In the genomic region with DNA sequence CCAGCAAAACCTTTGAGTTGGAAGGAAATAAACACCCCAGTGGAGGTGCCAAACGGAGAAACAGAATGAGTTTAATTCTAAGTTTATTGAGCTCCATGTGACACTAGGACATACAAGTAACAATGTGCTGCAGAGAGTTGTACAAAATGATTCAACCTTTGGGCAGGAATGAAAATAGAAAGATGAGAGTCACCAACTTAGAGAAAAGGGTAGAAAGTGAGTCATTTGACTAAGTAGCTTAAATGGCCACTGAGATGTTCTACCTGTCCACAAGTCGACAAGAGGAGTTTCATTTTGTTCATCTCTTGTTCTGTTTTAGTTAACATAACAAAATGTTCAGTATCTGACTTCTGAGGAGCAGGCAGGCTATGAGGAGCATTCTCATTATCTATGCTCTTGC, we compare ENCODE assay signal across 29 cellular contexts.
A peak's percentile ranks its signal among the peaks of the same experiment; 100 is the strongest.
DNase-seq lines count a peak whose midpoint lies in the region; ATAC-seq, FAIRE-seq and TF ChIP-seq lines count a peak whose summit lies in the region.
"Had no signal": no experiment of that assay in that cellular context is flagged by ENCODE, and none has a peak within 500 bp of the region (broad histone marks: within the 10 kb centered on the region; RNA-seq: fewer than 3 reads in every experiment).

No MANE protein-coding gene starts in this region.

- H3K4me1 ChIP-seq in GM23248 (ENCODE audit: insufficient read depth) (peaks cover 30% of the 10 kb centered on the region), GM12878 (ENCODE audit: control insufficient read depth, insufficient read depth, low read length) (no peaks in the 10 kb centered on the region), neural progenitor cell (peaks cover 29% of the 10 kb centered on the region)
- H3K4me1 ChIP-seq: heart right ventricle, lower lobe of right lung, parathyroid adenoma, upper lobe of left lung had no signal

- TF ChIP-seq RAD21 in GM12878 (IDR thresholded peaks at IDR 0.05; ENCODE audit: insufficient read depth, low read depth, low read length), result no peak

- TF ChIP-seq CTCF in GM12878 (IDR thresholded peaks at IDR 0.05 in 2 of 3, conservative IDR thresholded peaks at IDR 0.05 in 1 of 3; ENCODE audit: control insufficient read depth in 2 of 3, extremely low read depth in 1 of 3, insufficient read depth in 1 of 3, low read depth in 3 of 3, low read length in 3 of 3) (no peak), neural progenitor cell (IDR thresholded peaks at IDR 0.05) (no peak)

- no peak for TF ChIP-seq EP300 in GM12878 (IDR thresholded peaks at IDR 0.05; ENCODE audit: borderline replicate concordance in 1 of 2, control insufficient read depth in 1 of 2, low read depth in 2 of 2, low read length in 2 of 2)

- SMC1A ChIA-PET in GM12878 (lab: Charles Lee; ENCODE audit: uncharacterized antibody, unreplicated experiment), result no interaction called here

- WGBS in GM23248 (ENCODE audit: low coverage in 1 of 2, low lambda C conversion rate in 2 of 2, missing lambda C conversion rate in 2 of 2), 2 experiments, result 84 to 93% methylated on average over 2 of the region's 2 CpGs
- WGBS in GM12878 (ENCODE audit: insufficient coverage, insufficient replicate concordance, low lambda C conversion rate, missing lambda C conversion rate), result 25% methylated on average over 2 of the region's 2 CpGs

- peaks cover 20% of the 10 kb centered on the region for H3F3A ChIP-seq in GM23248 (ENCODE audit: insufficient read depth)
- H3F3A ChIP-seq in neural progenitor cell (ENCODE audit: low read depth), result peaks cover 28% of the 10 kb centered on the region

- H3K9ac ChIP-seq in GM23248 (no peak overlapping the region), GM12878 (ENCODE audit: control insufficient read depth, insufficient read depth, low read length) (no peak overlapping the region), neural progenitor cell (no peak overlapping the region)
- H3K9ac ChIP-seq: parathyroid adenoma had no signal

- H3K79me2 ChIP-seq in GM23248 (ENCODE audit: insufficient read depth) (no peaks in the 10 kb centered on the region), GM12878 (ENCODE audit: control insufficient read depth, insufficient read depth, low read length) (no peaks in the 10 kb centered on the region), neural progenitor cell (ENCODE audit: low read depth) (no peaks in the 10 kb centered on the region)
- H3K79me2 ChIP-seq: parathyroid adenoma had no signal

- intact Hi-C loops in GM12878 (cut with micrococcal nuclease; ENCODE audit: unreplicated experiment), result no loop called here

- DNase-seq in GM23248, result peak; percentile 53
- peak; percentile 20 for DNase-seq in HT1080 (ENCODE audit: low read depth)
- DNase-seq in GM12878 (ENCODE audit: low read depth, low spot score), result no peak
- DNase-seq in neural progenitor cell (ENCODE audit: low spot score), result no peak
- DNase-seq in NOMO-1 treated with DMSO at 0.1 percent for 48 hours (lab: John Stamatoyannopoulos, UW; ENCODE audit: unreplicated experiment), result no peak
- DNase-seq in GM19239 (ENCODE audit: insufficient read length, low spot score), result no peak
- DNase-seq in stimulated activated CD4-positive, alpha-beta T cell treated with anti-CD3 and anti-CD28 coated beads, Interleukin-4, amount 100 ng/mL, for 24 hours, result no peak
- DNase-seq: activated CD4-positive, alpha-beta memory T cell treated with anti-CD3 and anti-CD28 coated beads for 36 hours; activated naive CD8-positive, alpha-beta T cell treated with anti-CD3 and anti-CD28 coated beads for 36 hours; heart right ventricle; KBM-7; kidney glomerular epithelial cell; lower lobe of right lung; MM.1S; NCI-H2029 treated with DMSO at 0.1 percent for 48 hours; NCI-H2227 treated with DMSO at 0.1 percent for 48 hours; NCI-H526 treated with DMSO at 0.1 percent for 48 hours; RPMI8226; stimulated activated CD4-positive, alpha-beta T cell treated with anti-CD3 and anti-CD28 coated beads, Interleukin-12 subunit alpha, Interleukin-12 subunit beta, amount 100 ng/mL, for 4 hours; stimulated activated CD4-positive, alpha-beta T cell treated with anti-CD3 and anti-CD28 coated beads, Interleukin-4, amount 100 ng/mL, for 4 hours; T-helper 1 cell; upper lobe of left lung had no signal

- CTCF ChIA-PET in GM12878 (lab: Yijun Ruan, JAX), result no interaction called here

- POLR2A ChIA-PET in GM12878 (lab: Charles Lee), result no interaction called here

- peaks cover 5% of the 10 kb centered on the region for H3K27me3 Mint-ChIP-seq in neural progenitor cell (ENCODE audit: insufficient read depth, low read depth)
- H3K27me3 Mint-ChIP-seq: activated CD4-positive, alpha-beta memory T cell treated with anti-CD3 and anti-CD28 coated beads for 36 hours; stimulated activated memory B cell treated with anti-CD40 and anti-IgM and Interleukin-4, amounts not matched to agents 10 μg/mL and 1 μg/mL and 100 μg/mL, for 72 hours had no signal

- H3K36me3 ChIP-seq in GM23248 (ENCODE audit: low read depth) (no peaks in the 10 kb centered on the region), GM12878 (ENCODE audit: control insufficient read depth in 2 of 2, insufficient read depth in 2 of 2, low read length in 1 of 2) (no peaks in the 10 kb centered on the region), neural progenitor cell (peaks cover 5% of the 10 kb centered on the region)
- H3K36me3 ChIP-seq: heart right ventricle, lower lobe of right lung, SJSA1, upper lobe of left lung had no signal

- no TSS peak for BruUV-seq in GM12878 (replicated peaks; lab: Mats Ljungman, UMichigan)

- H3K4me2 ChIP-seq in GM23248 (ENCODE audit: unreplicated experiment), result no peak overlapping the region
- H3K4me2 ChIP-seq in GM12878 (ENCODE audit: control insufficient read depth, insufficient read depth), result no peak overlapping the region
- H3K4me2 ChIP-seq in neural progenitor cell, result no peak overlapping the region

- H3K4me3 ChIP-seq in GM23248 (no peak overlapping the region), GM12878 (no peak overlapping the region), neural progenitor cell (no peak overlapping the region)
- H3K4me3 ChIP-seq: heart right ventricle, lower lobe of right lung, SJSA1, upper lobe of left lung had no signal

- in situ Hi-C loops in GM23248 (cut with MboI) (no loop called here), GM12878 (cut with MboI) (no loop called here)

- ATAC-seq in GM12878 (no peak), GM18517 (IDR thresholded peaks at IDR 0.05; ENCODE audit: unreplicated experiment) (no peak)
- ATAC-seq: heart right ventricle; lower lobe of right lung; sciatic nerve; stimulated activated memory B cell treated with anti-CD40 and anti-IgM and Interleukin-4, amounts not matched to agents 10 μg/mL and 1 μg/mL and 100 μg/mL, for 72 hours had no signal

- H3K27ac ChIP-seq in GM23248, result no peak overlapping the region
- no peak overlapping the region for H3K27ac ChIP-seq in GM12878 (ENCODE audit: control insufficient read depth, insufficient read depth)
- H3K27ac ChIP-seq in neural progenitor cell, result no peak overlapping the region
- H3K27ac ChIP-seq: heart right ventricle, lower lobe of right lung, parathyroid adenoma, SJSA1, upper lobe of left lung had no signal

- peaks cover 51% of the 10 kb centered on the region for H3K4me1 Mint-ChIP-seq in neural progenitor cell
- H3K4me1 Mint-ChIP-seq: activated naive CD8-positive, alpha-beta T cell treated with anti-CD3 and anti-CD28 coated beads for 36 hours; stimulated activated memory B cell treated with anti-CD40 and anti-IgM and Interleukin-4, amounts not matched to agents 10 μg/mL and 1 μg/mL and 100 μg/mL, for 72 hours had no signal

- H4K20me1 ChIP-seq in GM23248 (ENCODE audit: insufficient read depth) (no peaks in the 10 kb centered on the region), GM12878 (ENCODE audit: control insufficient read depth, insufficient read depth) (no peaks in the 10 kb centered on the region), neural progenitor cell (ENCODE audit: low read depth) (no peaks in the 10 kb centered on the region)

- no peak overlapping the region for H2AFZ ChIP-seq in GM23248
- no peak overlapping the region for H2AFZ ChIP-seq in GM12878 (ENCODE audit: control insufficient read depth, low read depth, low read length)
- H2AFZ ChIP-seq in neural progenitor cell (replicated peaks), result peak overlapping the region; percentile 26
- H2AFZ ChIP-seq: parathyroid adenoma had no signal

- no peak overlapping the region for H3K4me3 Mint-ChIP-seq in neural progenitor cell
- H3K4me3 Mint-ChIP-seq: activated CD4-positive, alpha-beta memory T cell treated with anti-CD3 and anti-CD28 coated beads for 36 hours; activated naive CD8-positive, alpha-beta T cell treated with anti-CD3 and anti-CD28 coated beads for 36 hours; nephron; stimulated activated memory B cell treated with anti-CD40 and anti-IgM and Interleukin-4, amounts not matched to agents 10 μg/mL and 1 μg/mL and 100 μg/mL, for 72 hours had no signal

- TF ChIP-seq POLR2A in GM12878 (IDR thresholded peaks at IDR 0.05; ENCODE audit: low read depth, low read length), result no peak

- H3K27me3 ChIP-seq in GM23248 (replicated peaks; ENCODE audit: insufficient read depth) (no peaks in the 10 kb centered on the region), GM12878 (replicated peaks in 1 of 2; ENCODE audit: control insufficient read depth in 2 of 2, insufficient read depth in 2 of 2, low read length in 1 of 2) (no peaks in the 10 kb centered on the region), neural progenitor cell (no peaks in the 10 kb centered on the region)
- H3K27me3 ChIP-seq: heart right ventricle, SJSA1, upper lobe of left lung had no signal

- RAD21 ChIA-PET in GM12878 (lab: Charles Lee; ENCODE audit: unreplicated experiment), result no interaction called here

- H3K27ac Mint-ChIP-seq in neural progenitor cell, result no peak overlapping the region
- H3K27ac Mint-ChIP-seq: activated CD4-positive, alpha-beta memory T cell treated with anti-CD3 and anti-CD28 coated beads for 36 hours; activated naive CD8-positive, alpha-beta T cell treated with anti-CD3 and anti-CD28 coated beads for 36 hours; stimulated activated memory B cell treated with anti-CD40 and anti-IgM and Interleukin-4, amounts not matched to agents 10 μg/mL and 1 μg/mL and 100 μg/mL, for 72 hours had no signal

- peaks cover 6% of the 10 kb centered on the region for H3K9me3 Mint-ChIP-seq in neural progenitor cell
- H3K9me3 Mint-ChIP-seq: activated CD4-positive, alpha-beta memory T cell treated with anti-CD3 and anti-CD28 coated beads for 36 hours; activated naive CD8-positive, alpha-beta T cell treated with anti-CD3 and anti-CD28 coated beads for 36 hours; nephron had no signal

- H3K9me2 ChIP-seq in GM23248 (ENCODE audit: insufficient read depth), result no peaks in the 10 kb centered on the region

- H3K36me3 Mint-ChIP-seq in neural progenitor cell, result peaks cover 3% of the 10 kb centered on the region
- H3K36me3 Mint-ChIP-seq: activated CD4-positive, alpha-beta memory T cell treated with anti-CD3 and anti-CD28 coated beads for 36 hours; activated naive CD8-positive, alpha-beta T cell treated with anti-CD3 and anti-CD28 coated beads for 36 hours; stimulated activated memory B cell treated with anti-CD40 and anti-IgM and Interleukin-4, amounts not matched to agents 10 μg/mL and 1 μg/mL and 100 μg/mL, for 72 hours had no signal

- H3K9me3 ChIP-seq in GM23248 (ENCODE audit: low read depth) (no peaks in the 10 kb centered on the region), GM12878 (replicated peaks; ENCODE audit: control insufficient read depth, insufficient read depth, low read length) (no peaks in the 10 kb centered on the region), neural progenitor cell (ENCODE audit: low read depth) (no peaks in the 10 kb centered on the region)
- H3K9me3 ChIP-seq: heart right ventricle, lower lobe of right lung, SJSA1, upper lobe of left lung had no signal

- FAIRE-seq in GM12878 (lab: Jason Lieb, UNC) (peak; percentile 52), GM19239 (lab: Jason Lieb, UNC) (no peak)
- FAIRE-seq: HTR-8/SVneo had no signal

Comparison
In these comparisons a context has a peak if more than half of its experiments do, and no peak if none do; other contexts are left out.
1. DNase-seq: peak in GM23248 (single experiment) and HT1080 (single experiment); none in GM12878 (single experiment), neural progenitor cell (single experiment), NOMO-1 treated with DMSO at 0.1 percent for 48 hours (single experiment), GM19239 (single experiment) and stimulated activated CD4-positive, alpha-beta T cell treated with anti-CD3 and anti-CD28 coated beads, Interleukin-4, amount 100 ng/mL, for 24 hours (single experiment).